In genomic region chr10:71737356-71738172, GRCh38 we compare ENCODE assay signal across 13 cellular contexts. TPM values are rescaled to one million over a fixed set of nuclear protein-coding genes. Genes with fewer than 3 reads are reported as not detected.
A peak's percentile ranks its signal among the peaks of the same experiment; 100 is the strongest.
DNase-seq lines count a peak whose midpoint lies in the region; ATAC-seq and TF ChIP-seq lines count a peak whose summit lies in the region.
"Had no signal": no experiment of that assay in that cellular context is flagged by ENCODE, and none has a peak within 500 bp of the region (broad histone marks: within the 10 kb centered on the region; RNA-seq: fewer than 3 reads in every experiment).

No MANE protein-coding gene starts in this region.

- peak; percentile 39 to 48 for ATAC-seq in activated T-cell treated with anti-CD3 and anti-CD28 coated beads, Interleukin-2, amount 50 U/mL, for 72 hours (replicated peaks in 1 of 2)
- ATAC-seq in left colon (peak; percentile 46), upper lobe of left lung (ENCODE audit: low FRiP score in 2 of 2) (no peak)

- H3K36me3 ChIP-seq in upper lobe of left lung = no peaks in the 10 kb centered on the region

- TF ChIP-seq POLR2A in upper lobe of left lung (IDR thresholded peaks at IDR 0.05) = no peak

- intact Hi-C loops in left colon (cut with DNase I, micrococcal nuclease) = no loop called here

- no peak for TF ChIP-seq EP300 in upper lobe of left lung (IDR thresholded peaks at IDR 0.05)

- TF ChIP-seq CTCF in upper lobe of left lung (IDR thresholded peaks at IDR 0.05) = no peak

- H3K9me3 Mint-ChIP-seq in activated T-cell treated with anti-CD3 and anti-CD28 coated beads, Interleukin-2, amount 50 U/mL, for 72 hours = peaks cover 0 to 4% of the 10 kb centered on the region in 2 donors

- peaks cover 45 to 62% (median 53%) of the 10 kb centered on the region in 4 donors for H3K4me1 ChIP-seq in upper lobe of left lung

- no peaks in the 10 kb centered on the region for H3K27me3 ChIP-seq in upper lobe of left lung

- DNase-seq in stimulated activated CD4-positive, alpha-beta T cell treated with anti-CD3 and anti-CD28 coated beads, Interleukin-15, amount 100 ng/mL, for 24 hours = peak; percentile 72
- DNase-seq in stimulated activated CD4-positive, alpha-beta T cell treated with anti-CD3 and anti-CD28 coated beads, Interleukin-12 subunit alpha, Interleukin-12 subunit beta, amount 100 ng/mL, for 4 hours = no peak
- no peak for DNase-seq in activated T-cell treated with anti-CD3 and anti-CD28 coated beads, Interleukin-2, amount 50 U/mL, for 72 hours
- DNase-seq in left colon = no peak
- DNase-seq in upper lobe of left lung = no peak
- no peak for DNase-seq in HT-29 (ENCODE audit: low spot score)
- no peak for DNase-seq in NCI-H2196 treated with DMSO at 0.1 percent for 48 hours (lab: John Stamatoyannopoulos, UW; ENCODE audit: unreplicated experiment)
- DNase-seq in medulla oblongata (ENCODE audit: extremely low spot score) = no peak
- DNase-seq: amniotic stem cell, NCI-H82, T1000 had no signal

- H3K27ac Mint-ChIP-seq in activated T-cell treated with anti-CD3 and anti-CD28 coated beads, Interleukin-2, amount 50 U/mL, for 72 hours = peak overlapping the region; percentile 83

- WGBS in upper lobe of left lung, 2 donors = 57 to 76% methylated on average over 11 to 12 of the region's 12 CpGs

- H3K4me3 ChIP-seq in upper lobe of left lung = no peak overlapping the region
- H3K4me3 ChIP-seq: smooth muscle cell had no signal

- peaks cover 5% of the 10 kb centered on the region in 2 donors for H3K36me3 Mint-ChIP-seq in activated T-cell treated with anti-CD3 and anti-CD28 coated beads, Interleukin-2, amount 50 U/mL, for 72 hours (ENCODE audit: insufficient read depth in 2 of 2)

- H3K9me3 ChIP-seq in upper lobe of left lung = no peaks in the 10 kb centered on the region

- H3K4me3 Mint-ChIP-seq in activated T-cell treated with anti-CD3 and anti-CD28 coated beads, Interleukin-2, amount 50 U/mL, for 72 hours = peak overlapping the region; percentile 37 to 71

- H3K27ac ChIP-seq in upper lobe of left lung = peak overlapping the region; percentile 22 to 86 (median 81)

- H3K27me3 Mint-ChIP-seq in activated T-cell treated with anti-CD3 and anti-CD28 coated beads, Interleukin-2, amount 50 U/mL, for 72 hours (ENCODE audit: low read depth) = no peaks in the 10 kb centered on the region

- H3K4me1 Mint-ChIP-seq in activated T-cell treated with anti-CD3 and anti-CD28 coated beads, Interleukin-2, amount 50 U/mL, for 72 hours (ENCODE audit: low read depth) = peaks cover 93% of the 10 kb centered on the region

RNA-seq across cellular contexts. Expression of gene C10orf105, which starts 18.0 kb away (rescaled TPM):
- under 1 TPM; 0.35 to 0.43 TPM for total RNA-seq in activated T-cell treated with anti-CD3 and anti-CD28 coated beads, Interleukin-2, amount 50 U/mL, for 72 hours
- total RNA-seq in left colon (under 1 TPM in 1 of 2 donors, not detected in 1; 0.08 TPM), upper lobe of left lung (1 to 10 TPM in 1 of 6 donors, under 1 TPM in 4, not detected in 1; 0.15 to 1.0 (median 0.44) TPM)
- 0.20 TPM in 1 of 2 replicates, not detected in the other for total RNA-seq in HT-29 (2014; rRNA removed; shearing (Covaris generic))
- total RNA-seq: lung microvascular endothelial cell had no signal

RNA-seq across cellular contexts. Expression of gene VSIR, which starts 35.8 kb away (rescaled TPM):
- 10 to 100 TPM; 70.1 to 70.5 TPM for total RNA-seq in activated T-cell treated with anti-CD3 and anti-CD28 coated beads, Interleukin-2, amount 50 U/mL, for 72 hours
- 10 to 100 TPM; 50.5 to 76.7 TPM for total RNA-seq in left colon
- 100 to 1,000 TPM in 2 of 6 donors, 10 to 100 TPM in 4; 51.7 to 167 (median 92.5) TPM for total RNA-seq in upper lobe of left lung
- total RNA-seq in HT-29 (2014; rRNA removed; shearing (Covaris generic)) = 25.0 and 28.8 TPM in 2 replicates

Comparison
In these comparisons a context has a peak if more than half of its experiments do, and no peak if none do; other contexts are left out.
1. ATAC-seq: peak in activated T-cell treated with anti-CD3 and anti-CD28 coated beads, Interleukin-2, amount 50 U/mL, for 72 hours (2 of 2) and left colon (single experiment); none in upper lobe of left lung (0 of 2).